21 cellular contexts compared by ENCODE assay signal in genomic region chr2:45543257-45543656, GRCh38.
"Had no signal": no experiment of that assay in that cellular context is flagged by ENCODE, and none has a peak within 500 bp of the region (broad histone marks: within the 10 kb centered on the region; RNA-seq: fewer than 3 reads in every experiment).

No MANE protein-coding gene starts in this region.

- ATAC-seq: mucosa of descending colon; naive thymus-derived CD4-positive, alpha-beta T cell; natural killer cell treated with Interleukin-12 subunit alpha and Interleukin-12 subunit beta and Interleukin-15 and Interleukin-18, amount 100 ng/mL, for 72 hours; right lobe of liver; stimulated activated memory B cell treated with anti-CD40 and anti-IgM and Interleukin-4, amounts not matched to agents 10 μg/mL and 1 μg/mL and 100 μg/mL, for 72 hours; stimulated activated naive CD8-positive, alpha-beta T cell treated with anti-CD3 and anti-CD28 coated beads, Interleukin-15, amount 100 ng/mL, for 72 hours had no signal

- H3K4me1 ChIP-seq: left ventricle myocardium inferior, right atrium auricular region, right lobe of liver, uterus had no signal

- H3K27ac ChIP-seq: left ventricle myocardium inferior, ovary, right atrium auricular region, right lobe of liver, tibial nerve, uterus had no signal

- H3K4me2 ChIP-seq: smooth muscle cell had no signal

- H3K36me3 ChIP-seq: ovary, uterus had no signal

- H3K4me3 ChIP-seq: left ventricle myocardium inferior, lung, mucosa of descending colon, ovary, right atrium auricular region, right lobe of liver, smooth muscle cell, tibial nerve, uterus had no signal

- H3K27me3 ChIP-seq: ovary, right atrium auricular region, right lobe of liver, tibial nerve had no signal

- H3K9me3 ChIP-seq: uterus had no signal

- DNase-seq: islet precursor cell; left ventricle myocardium inferior; midbrain; mucosa of descending colon; naive thymus-derived CD4-positive, alpha-beta T cell; ovary; right lobe of liver; stimulated activated CD4-positive, alpha-beta T cell treated with anti-CD3 and anti-CD28 coated beads, Interleukin-1b, Interleukin-23, amount 100 ng/mL, for 48 hours; stimulated activated CD4-positive, alpha-beta T cell treated with anti-CD3 and anti-CD28 coated beads, Interleukin-2, amount 100 ng/mL, for 48 hours; stimulated activated CD4-positive, alpha-beta T cell treated with anti-CD3 and anti-CD28 coated beads, Interleukin-4, amount 100 ng/mL, for 4 hours; stimulated activated CD8-positive, alpha-beta memory T cell treated with anti-CD3 and anti-CD28 coated beads, Interleukin-4, amount 100 ng/mL, for 48 hours; stimulated activated naive CD4-positive, alpha-beta T cell treated with Interleukin-2 at 50 U/mL for 16 hours; stimulated activated naive CD8-positive, alpha-beta T cell treated with anti-CD3 and anti-CD28 coated beads, Interleukin-15, amount 100 ng/mL, for 72 hours; substantia nigra; uterus had no signal
